In genomic region chr9:116331241-116331640, GRCh38 we compare ENCODE assay signal across 29 cellular contexts.
"Had no signal": no experiment of that assay in that cellular context is flagged by ENCODE, and none has a peak within 500 bp of the region (broad histone marks: within the 10 kb centered on the region; RNA-seq: fewer than 3 reads in every experiment).

No MANE protein-coding gene starts in this region.

- H3K27me3 ChIP-seq: hepatocyte, pancreas, suprapubic skin, tibial artery, upper lobe of right lung had no signal

- H3K4me3 Mint-ChIP-seq: immature natural killer cell; naive thymus-derived CD4-positive, alpha-beta T cell; natural killer cell treated with Interleukin-12 subunit alpha and Interleukin-12 subunit beta and Interleukin-15 and Interleukin-18, amount 100 ng/mL, for 72 hours; stimulated activated effector memory CD8-positive, alpha-beta T cell treated with anti-CD3 and anti-CD28 coated beads, Interleukin-12 subunit alpha, Interleukin-12 subunit beta, amount 100 ng/mL, for 72 hours; stimulated activated naive CD8-positive, alpha-beta T cell treated with anti-CD3 and anti-CD28 coated beads, Interleukin-15, Interleukin-2, amounts not matched to agents 100 ng/mL and 50 ng/mL, for 24 hours had no signal

- H3K27ac Mint-ChIP-seq: immature natural killer cell; naive thymus-derived CD4-positive, alpha-beta T cell; natural killer cell treated with Interleukin-12 subunit alpha and Interleukin-12 subunit beta and Interleukin-15 and Interleukin-18, amount 100 ng/mL, for 72 hours; stimulated activated effector memory CD8-positive, alpha-beta T cell treated with anti-CD3 and anti-CD28 coated beads, Interleukin-12 subunit alpha, Interleukin-12 subunit beta, amount 100 ng/mL, for 72 hours; stimulated activated naive CD8-positive, alpha-beta T cell treated with anti-CD3 and anti-CD28 coated beads, Interleukin-15, Interleukin-2, amounts not matched to agents 100 ng/mL and 50 ng/mL, for 24 hours had no signal

- H3K36me3 ChIP-seq: left ventricle myocardium inferior, pancreas, prostate gland, suprapubic skin, thoracic aorta, upper lobe of right lung had no signal

- H3K4me2 ChIP-seq: hepatocyte had no signal

- H3K4me1 ChIP-seq: prostate gland, upper lobe of right lung had no signal

- H3K9me3 Mint-ChIP-seq: stimulated activated effector memory CD8-positive, alpha-beta T cell treated with anti-CD3 and anti-CD28 coated beads, Interleukin-12 subunit alpha, Interleukin-12 subunit beta, amount 100 ng/mL, for 72 hours had no signal

- H3K4me1 Mint-ChIP-seq: immature natural killer cell; naive thymus-derived CD4-positive, alpha-beta T cell; stimulated activated effector memory CD8-positive, alpha-beta T cell treated with anti-CD3 and anti-CD28 coated beads, Interleukin-12 subunit alpha, Interleukin-12 subunit beta, amount 100 ng/mL, for 72 hours had no signal

- H3K9me3 ChIP-seq: left ventricle myocardium inferior, mucosa of descending colon, pancreas, prostate gland, suprapubic skin, thoracic aorta, tibial artery, upper lobe of right lung had no signal

- H3K27me3 Mint-ChIP-seq: natural killer cell treated with Interleukin-12 subunit alpha and Interleukin-12 subunit beta and Interleukin-15 and Interleukin-18, amount 100 ng/mL, for 72 hours; stimulated activated naive CD8-positive, alpha-beta T cell treated with anti-CD3 and anti-CD28 coated beads, Interleukin-15, Interleukin-2, amounts not matched to agents 100 ng/mL and 50 ng/mL, for 24 hours had no signal

- H2AFZ ChIP-seq: hepatocyte had no signal

- H3K4me3 ChIP-seq: hepatocyte, left ventricle myocardium inferior, lung, mucosa of descending colon, pancreas, prostate gland, skin epidermis, suprapubic skin, thoracic aorta, tibial artery, upper lobe of right lung had no signal

- DNase-seq: immature natural killer cell; kidney; left ventricle myocardium inferior; midbrain; mucosa of descending colon; naive thymus-derived CD4-positive, alpha-beta T cell; nucleus accumbens; pancreas; posterior cingulate gyrus; retina; right cardiac atrium; stimulated activated CD4-positive, alpha-beta T cell treated with anti-CD3 and anti-CD28 coated beads, Interleukin-12 subunit alpha, Interleukin-12 subunit beta, amount 100 ng/mL, for 4 hours; stimulated activated CD4-positive, alpha-beta T cell treated with anti-CD3 and anti-CD28 coated beads, Interleukin-4, amount 100 ng/mL, for 24 hours; stimulated activated naive CD4-positive, alpha-beta T cell; tibial artery; trophoblast cell; upper lobe of right lung had no signal

- ATAC-seq: mucosa of descending colon; naive thymus-derived CD4-positive, alpha-beta T cell; natural killer cell treated with Interleukin-12 subunit alpha and Interleukin-12 subunit beta and Interleukin-15 and Interleukin-18, amount 100 ng/mL, for 72 hours; pancreas; right cardiac atrium; sciatic nerve; stimulated activated effector memory CD8-positive, alpha-beta T cell treated with anti-CD3 and anti-CD28 coated beads, Interleukin-12 subunit alpha, Interleukin-12 subunit beta, amount 100 ng/mL, for 72 hours; upper lobe of right lung had no signal

- H3K79me2 ChIP-seq: hepatocyte had no signal

- H3K27ac ChIP-seq: hepatocyte, left ventricle myocardium inferior, pancreas, prostate gland, skin epidermis, suprapubic skin, thoracic aorta, tibial artery, upper lobe of right lung had no signal

- FAIRE-seq: islet of Langerhans, kidney, pancreas, urothelium cell line had no signal

- H3K36me3 Mint-ChIP-seq: immature natural killer cell; natural killer cell treated with Interleukin-12 subunit alpha and Interleukin-12 subunit beta and Interleukin-15 and Interleukin-18, amount 100 ng/mL, for 72 hours; stimulated activated effector memory CD8-positive, alpha-beta T cell treated with anti-CD3 and anti-CD28 coated beads, Interleukin-12 subunit alpha, Interleukin-12 subunit beta, amount 100 ng/mL, for 72 hours had no signal
